ENCODE assay signal across 8 cellular contexts in genomic region chr15:77107531-77108355, GRCh38. TPM values are rescaled to one million over a fixed set of nuclear protein-coding genes. Genes with fewer than 3 reads are reported as not detected.
A peak's percentile ranks its signal among the peaks of the same experiment; 100 is the strongest.
DNase-seq lines count a peak whose midpoint lies in the region; ATAC-seq, FAIRE-seq and TF ChIP-seq lines count a peak whose summit lies in the region.

No MANE protein-coding gene starts in this region.

- H3K27ac ChIP-seq in SU-DHL-6 (ENCODE audit: low read depth, low read length), result no peak overlapping the region

- H3K9me3 ChIP-seq in MG63, result no peaks in the 10 kb centered on the region
- H3K9me3 ChIP-seq in SU-DHL-6 (ENCODE audit: insufficient read depth, low read length), result no peaks in the 10 kb centered on the region

- H3K4me3 ChIP-seq in MG63, result no peak overlapping the region
- H3K4me3 ChIP-seq in SU-DHL-6 (ENCODE audit: insufficient read depth, low read length, poor library complexity, severe bottlenecking), result no peak overlapping the region
- H3K4me3 ChIP-seq in bronchial epithelial cell (ENCODE audit: low read depth, low read length), result no peak overlapping the region

- DNase-seq in ELF-1 (ENCODE audit: low read depth, low spot score) (peak; percentile 78), MG63 (peak; percentile 42), bronchial epithelial cell (ENCODE audit: low read depth) (peak; percentile 37), left colon (peak; percentile 39 to 68), T1000 (lab: John Stamatoyannopoulos, UW) (no peak)
- peak; percentile 8 to 13 for DNase-seq in stimulated activated CD8-positive, alpha-beta memory T cell treated with anti-CD3 and anti-CD28 coated beads, Interleukin-2, amount 100 ng/mL, for 48 hours (ENCODE audit: low read depth in 2 of 2)

- H3K79me2 ChIP-seq in SU-DHL-6 (ENCODE audit: insufficient read depth, low read length), result no peaks in the 10 kb centered on the region

- H3K9me2 ChIP-seq in SU-DHL-6 (replicated peaks; ENCODE audit: insufficient read depth, low read length), result no peaks in the 10 kb centered on the region

- H4K20me1 ChIP-seq in SU-DHL-6 (ENCODE audit: low read depth, low read length), result no peaks in the 10 kb centered on the region

- intact Hi-C loops in left colon (cut with DNase I, micrococcal nuclease), result loop anchor here in 1 of 2 donors (10.0 kb wide), 1 partner anchor 73 kb away; no protein-coding TSS in a partner anchor

- H3K36me3 ChIP-seq in MG63 (peaks cover 8% of the 10 kb centered on the region; the same call in 1 of the 2 replicates), SU-DHL-6 (ENCODE audit: low read length) (no peaks in the 10 kb centered on the region), bronchial epithelial cell (ENCODE audit: control insufficient read depth, insufficient read depth, low read length) (no peaks in the 10 kb centered on the region)

- no peaks in the 10 kb centered on the region for H3K27me3 ChIP-seq in MG63
- no peaks in the 10 kb centered on the region for H3K27me3 ChIP-seq in SU-DHL-6 (ENCODE audit: low read length)
- H3K27me3 ChIP-seq in bronchial epithelial cell (ENCODE audit: control insufficient read depth, insufficient read depth, low read length), result no peaks in the 10 kb centered on the region

- no peak overlapping the region for H3K9ac ChIP-seq in SU-DHL-6 (ENCODE audit: low read length)

- H3K4me2 ChIP-seq in SU-DHL-6 (ENCODE audit: low read depth, low read length, poor library complexity, severe bottlenecking), result no peak overlapping the region

- TF ChIP-seq CTCF in SU-DHL-6 (IDR thresholded peaks at IDR 0.05; ENCODE audit: insufficient read depth, low read length, poor library complexity, severe bottlenecking), result peak; percentile 48
- peak; percentile 75 for TF ChIP-seq CTCF in bronchial epithelial cell (IDR thresholded peaks at IDR 0.05; ENCODE audit: insufficient read depth, low read length, severe bottlenecking)

- no peak overlapping the region for H2AFZ ChIP-seq in SU-DHL-6 (ENCODE audit: low read depth, low read length, severe bottlenecking)

- no peak for FAIRE-seq in bronchial epithelial cell (lab: Jason Lieb, UNC)

- no peaks in the 10 kb centered on the region for H3F3A ChIP-seq in SU-DHL-6 (ENCODE audit: insufficient read depth)

- ATAC-seq in left colon (peak; percentile 86), HG03108 (IDR thresholded peaks at IDR 0.05; ENCODE audit: unreplicated experiment) (no peak)

RNA-seq across cellular contexts. Expression of gene TSPAN3, which starts 36.8 kb away (rescaled TPM):
- 239 and 258 TPM in 2 replicates for total RNA-seq in MG63 (2014; rRNA removed; shearing (Covaris generic); ENCODE audit: low replicate concordance)
- total RNA-seq in bronchial epithelial cell (123 and 187 TPM in 2 replicates), left colon (100 to 1,000 TPM; 708 to 954 TPM)
